8 cellular contexts compared by ENCODE assay signal in the genomic region with DNA sequence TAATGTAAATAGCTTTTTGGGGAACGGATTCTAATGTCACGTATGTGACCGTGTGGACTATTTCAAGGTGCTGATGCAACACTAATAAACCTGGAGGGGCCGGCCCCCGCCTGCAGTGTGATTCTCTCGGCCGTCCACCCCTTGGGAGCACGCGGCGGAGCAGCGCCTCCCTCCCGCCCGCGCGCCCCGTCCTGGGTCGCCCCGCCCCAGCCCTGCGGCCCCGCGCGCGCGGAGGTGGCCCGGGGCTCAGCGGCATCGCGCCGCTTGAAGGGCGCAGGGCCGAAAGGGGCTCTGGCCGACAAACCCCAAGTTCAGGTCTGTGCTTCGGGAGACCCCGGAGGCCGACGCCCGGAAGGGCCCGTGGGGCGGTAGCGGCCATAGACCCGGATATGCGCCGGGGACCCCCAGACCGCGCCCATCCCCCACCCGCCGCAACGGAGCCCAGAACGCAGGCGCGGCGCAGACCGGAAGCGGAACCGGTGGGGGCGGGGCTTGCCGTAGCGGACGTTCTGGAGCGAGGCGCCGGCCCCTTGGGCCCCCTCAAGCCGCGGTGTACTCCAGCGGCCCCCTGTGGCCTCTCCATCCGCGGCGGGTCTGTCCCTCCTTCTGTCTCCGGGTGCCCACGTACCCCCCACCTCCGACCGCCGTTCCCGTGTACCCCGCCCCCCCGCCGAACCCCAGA. TPM values are rescaled to one million over a fixed set of nuclear protein-coding genes. Genes with fewer than 3 reads are reported as not detected.
DNase-seq lines count a peak whose midpoint lies in the region; ATAC-seq and TF ChIP-seq lines count a peak whose summit lies in the region.

TSS of gene TEX22 (plus strand) at position 495 of the 682 bp plus-strand sequence. CDS start 803 bp downstream, outside the sequence.

- H3K36me3 Mint-ChIP-seq in activated CD4-positive, alpha-beta T cell treated with anti-CD3 and anti-CD28 coated beads, Interleukin-2, amount 10 ng/mL, durations not matched to agents 7 days and 5 days (ENCODE audit: low read depth): peaks cover 28% of the 10 kb centered on the region
- H3K36me3 Mint-ChIP-seq in dendritic cell treated with granulocyte-macrophage colony-stimulating factor and Interleukin-4, amounts not matched to agents 40 ng/mL and 50 ng/mL, for 4 days (ENCODE audit: low read depth): peaks cover 49% of the 10 kb centered on the region

- intact Hi-C loops in dendritic cell treated with granulocyte-macrophage colony-stimulating factor and Interleukin-4, amounts not matched to agents 40 ng/mL and 50 ng/mL, for 4 days (cut with micrococcal nuclease): loop anchor here (1.0 kb wide), 1 partner anchor 8 kb away; no protein-coding TSS in a partner anchor
- intact Hi-C loops in lower leg skin (cut with DNase I; ENCODE audit: low total_unique reads): no loop called here

- H3K27me3 Mint-ChIP-seq in activated CD4-positive, alpha-beta T cell treated with anti-CD3 and anti-CD28 coated beads, Interleukin-2, amount 10 ng/mL, durations not matched to agents 7 days and 5 days: no peaks in the 10 kb centered on the region
- H3K27me3 Mint-ChIP-seq in dendritic cell treated with granulocyte-macrophage colony-stimulating factor and Interleukin-4, amounts not matched to agents 40 ng/mL and 50 ng/mL, for 4 days: no peaks in the 10 kb centered on the region

- no peak for DNase-seq in AG09309 (ENCODE audit: low read depth)
- peak; percentile 68 for DNase-seq in NCI-H524 treated with DMSO at 0.1 percent for 48 hours (lab: John Stamatoyannopoulos, UW)
- DNase-seq in activated CD4-positive, alpha-beta T cell treated with anti-CD3 and anti-CD28 coated beads, Interleukin-2, amount 10 ng/mL, durations not matched to agents 7 days and 5 days: peak; percentile 88
- peak; percentile 73 to 97 for DNase-seq in lower leg skin (ENCODE audit: low spot score in 2 of 2)
- DNase-seq in stimulated activated CD4-positive, alpha-beta T cell treated with anti-CD3 and anti-CD28 coated beads, Interleukin-4, amount 100 ng/mL, for 24 hours: peak; percentile 92

- peak; percentile 79 for ATAC-seq in GM19035 (IDR thresholded peaks at IDR 0.05; ENCODE audit: unreplicated experiment)
- ATAC-seq in HG03432 (IDR thresholded peaks at IDR 0.05; ENCODE audit: unreplicated experiment): peak; percentile 80

- POLR2A ChIA-PET in activated CD4-positive, alpha-beta T cell treated with anti-CD3 and anti-CD28 coated beads, Interleukin-2, amount 10 ng/mL, durations not matched to agents 7 days and 5 days (lab: Charles Lee): interaction anchor here (1.5 kb wide), 1 partner anchor 11 kb away, joined by 4 read pairs; no protein-coding TSS in a partner anchor

- CTCF ChIA-PET in activated CD4-positive, alpha-beta T cell treated with anti-CD3 and anti-CD28 coated beads, Interleukin-2, amount 10 ng/mL, durations not matched to agents 7 days and 5 days (lab: Charles Lee): interaction anchor here (0.8 to 1.4 kb wide), 5 partner anchors 9 to 83 kb away, joined by 3 to 7 read pairs (median 3); no protein-coding TSS in a partner anchor

- WGBS in lower leg skin, 2 donors: 1% methylated on average over 50 to 55 of the region's 77 CpGs

- peaks cover 27% of the 10 kb centered on the region for H3K4me1 Mint-ChIP-seq in activated CD4-positive, alpha-beta T cell treated with anti-CD3 and anti-CD28 coated beads, Interleukin-2, amount 10 ng/mL, durations not matched to agents 7 days and 5 days
- peaks cover 77% of the 10 kb centered on the region for H3K4me1 Mint-ChIP-seq in dendritic cell treated with granulocyte-macrophage colony-stimulating factor and Interleukin-4, amounts not matched to agents 40 ng/mL and 50 ng/mL, for 4 days (ENCODE audit: low read depth)

- peak within 1 kb of the TSS; percentile 64 for H3K4me3 ChIP-seq in AG09309 (ENCODE audit: control insufficient read depth, low read depth, low read length)
- peak within 1 kb of the TSS; percentile 82 for H3K4me3 ChIP-seq in lower leg skin (ENCODE audit: low read depth, poor library complexity, severe bottlenecking)

- no peak for TF ChIP-seq POLR2A in lower leg skin (IDR thresholded peaks at IDR 0.05)

- TF ChIP-seq CTCF in AG09309 (IDR thresholded peaks at IDR 0.05; ENCODE audit: control insufficient read depth, insufficient read depth, low read depth, low read length, missing control alignments) (no peak), lower leg skin (IDR thresholded peaks at IDR 0.05) (no peak)

- peak within 1 kb of the TSS; percentile 92 for H3K27ac Mint-ChIP-seq in activated CD4-positive, alpha-beta T cell treated with anti-CD3 and anti-CD28 coated beads, Interleukin-2, amount 10 ng/mL, durations not matched to agents 7 days and 5 days
- peak within 1 kb of the TSS; percentile 93 for H3K27ac Mint-ChIP-seq in dendritic cell treated with granulocyte-macrophage colony-stimulating factor and Interleukin-4, amounts not matched to agents 40 ng/mL and 50 ng/mL, for 4 days

- H3K4me3 Mint-ChIP-seq in activated CD4-positive, alpha-beta T cell treated with anti-CD3 and anti-CD28 coated beads, Interleukin-2, amount 10 ng/mL, durations not matched to agents 7 days and 5 days: peak within 1 kb of the TSS; percentile 89
- H3K4me3 Mint-ChIP-seq in dendritic cell treated with granulocyte-macrophage colony-stimulating factor and Interleukin-4, amounts not matched to agents 40 ng/mL and 50 ng/mL, for 4 days: peak within 1 kb of the TSS; percentile 93

- peaks cover 14% of the 10 kb centered on the region for H3K9me3 Mint-ChIP-seq in activated CD4-positive, alpha-beta T cell treated with anti-CD3 and anti-CD28 coated beads, Interleukin-2, amount 10 ng/mL, durations not matched to agents 7 days and 5 days
- H3K9me3 Mint-ChIP-seq in dendritic cell treated with granulocyte-macrophage colony-stimulating factor and Interleukin-4, amounts not matched to agents 40 ng/mL and 50 ng/mL, for 4 days: no peaks in the 10 kb centered on the region

RNA-seq across cellular contexts. Expression of gene TEX22, which starts in this region (rescaled TPM):
- total RNA-seq in activated CD4-positive, alpha-beta T cell treated with anti-CD3 and anti-CD28 coated beads, Interleukin-2, amount 10 ng/mL, durations not matched to agents 7 days and 5 days: 1 to 10 TPM; 2.8 to 3.9 TPM
- under 1 TPM in 2 of 4 donors, not detected in 2; 0.17 to 0.34 TPM for total RNA-seq in lower leg skin

Comparison
In these comparisons a context has a peak if more than half of its experiments do, and no peak if none do; other contexts are left out.
1. Peak in DNase-seq and H3K4me3 ChIP-seq in lower leg skin; RNA of the gene not detected or under 1 TPM.